14 cellular contexts compared by ENCODE assay signal in genomic region chr3:197539651-197540051, GRCh38. TPM values are rescaled to one million over a fixed set of nuclear protein-coding genes. Genes with fewer than 3 reads are reported as not detected.
A peak's percentile ranks its signal among the peaks of the same experiment; 100 is the strongest.
DNase-seq lines count a peak whose midpoint lies in the region; ATAC-seq and TF ChIP-seq lines count a peak whose summit lies in the region.
"Had no signal": no experiment of that assay in that cellular context is flagged by ENCODE, and none has a peak within 500 bp of the region (broad histone marks: within the 10 kb centered on the region; RNA-seq: fewer than 3 reads in every experiment).

No MANE protein-coding gene starts in this region.

- no peaks in the 10 kb centered on the region for H3K9me3 ChIP-seq in RWPE2 (ENCODE audit: severe bottlenecking)
- H3K9me3 ChIP-seq: ovary had no signal

- H3K27me3 Mint-ChIP-seq in stimulated activated naive CD8-positive, alpha-beta T cell treated with anti-CD3 and anti-CD28 coated beads, Interleukin-15, Interleukin-2, amounts not matched to agents 100 ng/mL and 50 ng/mL, for 24 hours: no peaks in the 10 kb centered on the region
- H3K27me3 Mint-ChIP-seq in osteocyte (ENCODE audit: unreplicated experiment): no peaks in the 10 kb centered on the region
- no peaks in the 10 kb centered on the region for H3K27me3 Mint-ChIP-seq in stimulated activated memory B cell treated with anti-CD40 and anti-IgM and Interleukin-4, amounts not matched to agents 10 μg/mL and 1 μg/mL and 100 μg/mL, for 72 hours
- H3K27me3 Mint-ChIP-seq: B cell had no signal

- H3K36me3 ChIP-seq in RWPE2 (ENCODE audit: low read depth): no peaks in the 10 kb centered on the region; the same call in 1 of the 2 replicates
- H3K36me3 ChIP-seq: ovary had no signal

- TF ChIP-seq CTCF in RWPE2 (IDR thresholded peaks at IDR 0.05; ENCODE audit: poor library complexity, severe bottlenecking) (no peak), osteocyte (IDR thresholded peaks at IDR 0.05) (no peak)

- no peak overlapping the region for H3K4me3 ChIP-seq in RWPE2 (ENCODE audit: severe bottlenecking)
- H3K4me3 ChIP-seq: ovary had no signal

- peaks cover 20% of the 10 kb centered on the region for H3K4me1 ChIP-seq in RWPE2 (ENCODE audit: insufficient read depth, poor library complexity, severe bottlenecking)

- no peaks in the 10 kb centered on the region for H3K27me3 ChIP-seq in RWPE2 (ENCODE audit: insufficient read depth, poor library complexity, severe bottlenecking)
- H3K27me3 ChIP-seq: ovary had no signal

- no peak for ATAC-seq in stimulated activated naive CD8-positive, alpha-beta T cell treated with anti-CD3 and anti-CD28 coated beads, Interleukin-15, Interleukin-2, amounts not matched to agents 100 U/mL and 50 U/mL, for 24 hours
- ATAC-seq in RWPE2 (ENCODE audit: low read depth): peak; percentile 94
- peak; percentile 95 for ATAC-seq in left colon
- ATAC-seq in stimulated activated memory B cell treated with anti-CD40 and anti-IgM and Interleukin-4, amounts not matched to agents 10 μg/mL and 1 μg/mL and 100 μg/mL, for 72 hours: no peak
- ATAC-seq in GM21447 (IDR thresholded peaks at IDR 0.05; ENCODE audit: unreplicated experiment): no peak

- H3K9me3 Mint-ChIP-seq in stimulated activated naive CD8-positive, alpha-beta T cell treated with anti-CD3 and anti-CD28 coated beads, Interleukin-15, Interleukin-2, amounts not matched to agents 100 ng/mL and 50 ng/mL, for 24 hours: no peaks in the 10 kb centered on the region
- no peaks in the 10 kb centered on the region for H3K9me3 Mint-ChIP-seq in osteocyte (ENCODE audit: unreplicated experiment)
- H3K9me3 Mint-ChIP-seq in stimulated activated memory B cell treated with anti-CD40 and anti-IgM and Interleukin-4, amounts not matched to agents 10 μg/mL and 1 μg/mL and 100 μg/mL, for 72 hours: no peaks in the 10 kb centered on the region

- peaks cover 51% of the 10 kb centered on the region for H3K36me3 Mint-ChIP-seq in stimulated activated naive CD8-positive, alpha-beta T cell treated with anti-CD3 and anti-CD28 coated beads, Interleukin-15, Interleukin-2, amounts not matched to agents 100 ng/mL and 50 ng/mL, for 24 hours (ENCODE audit: low read depth)
- no peaks in the 10 kb centered on the region for H3K36me3 Mint-ChIP-seq in osteocyte (ENCODE audit: unreplicated experiment)
- H3K36me3 Mint-ChIP-seq in stimulated activated memory B cell treated with anti-CD40 and anti-IgM and Interleukin-4, amounts not matched to agents 10 μg/mL and 1 μg/mL and 100 μg/mL, for 72 hours: peaks cover 52% of the 10 kb centered on the region

- peaks cover 4% of the 10 kb centered on the region for H3K4me1 Mint-ChIP-seq in stimulated activated naive CD8-positive, alpha-beta T cell treated with anti-CD3 and anti-CD28 coated beads, Interleukin-15, Interleukin-2, amounts not matched to agents 100 ng/mL and 50 ng/mL, for 24 hours (ENCODE audit: low read depth)
- peaks cover 7% of the 10 kb centered on the region for H3K4me1 Mint-ChIP-seq in osteocyte (ENCODE audit: unreplicated experiment)
- no peaks in the 10 kb centered on the region for H3K4me1 Mint-ChIP-seq in stimulated activated memory B cell treated with anti-CD40 and anti-IgM and Interleukin-4, amounts not matched to agents 10 μg/mL and 1 μg/mL and 100 μg/mL, for 72 hours
- H3K4me1 Mint-ChIP-seq: B cell had no signal

- H3K27ac ChIP-seq in RWPE2 (ENCODE audit: poor library complexity, severe bottlenecking): peak overlapping the region; percentile 65
- H3K27ac ChIP-seq: ovary had no signal

- intact Hi-C loops in left colon (cut with DNase I, micrococcal nuclease): no loop called here

- DNase-seq in stimulated activated naive CD8-positive, alpha-beta T cell treated with anti-CD3 and anti-CD28 coated beads, Interleukin-15, Interleukin-2, amounts not matched to agents 100 U/mL and 50 U/mL, for 24 hours: no peak
- DNase-seq in RWPE2 (ENCODE audit: low spot score) (no peak), left colon (peak; percentile 64 to 75), osteocyte (ENCODE audit: extremely low spot score, unreplicated experiment) (no peak)
- DNase-seq in activated CD8-positive, alpha-beta memory T cell treated with anti-CD3 and anti-CD28 coated beads, Interleukin-2, amount 50 U/mL, for 48 hours: no peak
- DNase-seq: effector CD4-positive, alpha-beta T cell; MV-4-11; NCI-H2227 treated with DMSO at 0.1 percent for 48 hours; ovary; SW 1271 had no signal

- peak overlapping the region; percentile 6 for H3K27ac Mint-ChIP-seq in stimulated activated naive CD8-positive, alpha-beta T cell treated with anti-CD3 and anti-CD28 coated beads, Interleukin-15, Interleukin-2, amounts not matched to agents 100 ng/mL and 50 ng/mL, for 24 hours
- H3K27ac Mint-ChIP-seq in osteocyte (ENCODE audit: unreplicated experiment): no peak overlapping the region
- H3K27ac Mint-ChIP-seq in stimulated activated memory B cell treated with anti-CD40 and anti-IgM and Interleukin-4, amounts not matched to agents 10 μg/mL and 1 μg/mL and 100 μg/mL, for 72 hours: no peak overlapping the region
- H3K27ac Mint-ChIP-seq: B cell had no signal

- no peak overlapping the region for H3K4me3 Mint-ChIP-seq in stimulated activated naive CD8-positive, alpha-beta T cell treated with anti-CD3 and anti-CD28 coated beads, Interleukin-15, Interleukin-2, amounts not matched to agents 100 ng/mL and 50 ng/mL, for 24 hours
- H3K4me3 Mint-ChIP-seq in osteocyte (ENCODE audit: unreplicated experiment): no peak overlapping the region
- no peak overlapping the region for H3K4me3 Mint-ChIP-seq in stimulated activated memory B cell treated with anti-CD40 and anti-IgM and Interleukin-4, amounts not matched to agents 10 μg/mL and 1 μg/mL and 100 μg/mL, for 72 hours
- H3K4me3 Mint-ChIP-seq: B cell had no signal

RNA-seq across cellular contexts. Expression of gene BDH1, which starts 16.1 kb away (rescaled TPM):
- total RNA-seq in left colon (100 to 1,000 TPM; 161 to 208 TPM), osteocyte (9.8 and 12.1 TPM in 2 replicates)

Comparison
In these comparisons a context has a peak if more than half of its experiments do, and no peak if none do; other contexts are left out.
1. ATAC-seq: peak in RWPE2 (single experiment) and left colon (single experiment); none in stimulated activated naive CD8-positive, alpha-beta T cell treated with anti-CD3 and anti-CD28 coated beads, Interleukin-15, Interleukin-2, amounts not matched to agents 100 U/mL and 50 U/mL, for 24 hours (single experiment), stimulated activated memory B cell treated with anti-CD40 and anti-IgM and Interleukin-4, amounts not matched to agents 10 μg/mL and 1 μg/mL and 100 μg/mL, for 72 hours (single experiment) and GM21447 (single experiment).
2. DNase-seq: peak in left colon (2 of 2); none in stimulated activated naive CD8-positive, alpha-beta T cell treated with anti-CD3 and anti-CD28 coated beads, Interleukin-15, Interleukin-2, amounts not matched to agents 100 U/mL and 50 U/mL, for 24 hours (single experiment), RWPE2 (single experiment), osteocyte (single experiment) and activated CD8-positive, alpha-beta memory T cell treated with anti-CD3 and anti-CD28 coated beads, Interleukin-2, amount 50 U/mL, for 48 hours (single experiment).
3. RNA of gene BDH1, which starts 16.1 kb away (total RNA-seq): 161 to 208 TPM in left colon; 9.8 to 12.1 TPM in osteocyte; every median in the first group is over 10 times any median in the second.